In the genomic region with DNA sequence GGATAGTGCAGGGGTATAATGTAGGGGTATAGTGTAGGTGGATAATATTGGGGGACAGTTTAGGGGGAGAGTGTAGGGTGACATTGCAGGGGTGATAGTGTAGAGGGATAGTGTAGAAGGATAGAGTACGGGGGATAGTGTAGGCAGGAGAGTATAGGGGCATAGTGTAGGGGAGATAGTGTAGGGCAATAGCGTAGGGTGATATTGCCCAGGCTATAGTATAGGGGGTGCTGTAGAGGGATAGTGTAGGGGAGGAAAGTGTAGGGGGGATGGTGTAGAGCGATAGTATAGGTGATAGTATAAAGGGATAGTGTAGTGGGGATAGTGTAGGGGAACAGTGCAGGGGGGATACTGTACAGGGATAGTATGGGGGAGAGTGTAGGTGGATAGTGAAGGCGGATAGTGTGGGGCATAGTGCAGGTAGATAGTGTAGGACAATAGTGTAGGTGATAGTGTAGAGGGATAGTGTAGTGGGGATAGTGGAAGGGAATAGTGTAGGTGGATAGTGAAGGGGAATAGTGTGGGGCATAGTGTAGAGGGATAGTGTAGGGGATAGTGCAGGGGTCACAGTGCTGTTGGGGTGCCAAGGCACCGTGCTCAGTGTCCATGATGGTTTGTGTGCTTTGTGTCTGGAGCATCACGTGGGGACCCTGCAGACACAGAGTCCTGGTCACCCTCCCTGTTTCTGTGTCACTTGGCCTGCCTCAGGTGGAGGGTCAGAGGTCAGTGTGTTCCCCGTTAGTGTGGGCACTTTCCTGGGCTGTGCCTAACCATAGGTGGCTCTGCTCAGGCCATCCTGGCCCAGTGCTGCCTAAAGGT, we compare ENCODE assay signal across 9 cellular contexts. TPM values are rescaled to one million over a fixed set of nuclear protein-coding genes. Genes with fewer than 3 reads are reported as not detected.
DNase-seq lines count a peak whose midpoint lies in the region; ATAC-seq lines count a peak whose summit lies in the region.
"Had no signal": no experiment of that assay in that cellular context is flagged by ENCODE, and none has a peak within 500 bp of the region (broad histone marks: within the 10 kb centered on the region; RNA-seq: fewer than 3 reads in every experiment).

No MANE protein-coding gene starts in this region.

- intact Hi-C loops in Right ventricle myocardium inferior (cut with DNase I) (no loop called here), left cardiac atrium (cut with DNase I) (loop anchor here in 1 of 2 donors (10.0 kb wide), 1 partner anchor 307 kb away; no protein-coding TSS in a partner anchor)

- peak; percentile 13 for ATAC-seq in Right ventricle myocardium inferior
- no peak for ATAC-seq in left cardiac atrium
- ATAC-seq in left lobe of liver, result peak; percentile 48

- DNase-seq in Right ventricle myocardium inferior (ENCODE audit: missing footprints), result no peak
- no peak for DNase-seq in left cardiac atrium
- DNase-seq in RPMI8226, result peak; percentile 21
- DNase-seq in left lobe of liver (ENCODE audit: low spot score), result peak; percentile 33
- DNase-seq in NCI-H1930 (lab: John Stamatoyannopoulos, UW), result no peak
- no peak for DNase-seq in NCI-H510A (lab: John Stamatoyannopoulos, UW)
- DNase-seq in central memory CD4-positive, alpha-beta T cell, result no peak
- DNase-seq: anterior cingulate cortex; effector CD8-positive, alpha-beta T cell had no signal

RNA-seq across cellular contexts. Expression of gene ARF1, which starts 10.5 kb away (rescaled TPM):
- 281 TPM for total RNA-seq in Right ventricle myocardium inferior
- 100 to 1,000 TPM; 295 to 397 TPM for total RNA-seq in left cardiac atrium
- total RNA-seq in left lobe of liver, result 172 TPM

RNA-seq across cellular contexts. Expression of gene C1orf35, which starts 31.1 kb away (rescaled TPM):
- 6.0 TPM for total RNA-seq in Right ventricle myocardium inferior
- total RNA-seq in left cardiac atrium, result 1 to 10 TPM; 7.7 to 8.0 TPM
- total RNA-seq in left lobe of liver, result 6.9 TPM

RNA-seq across cellular contexts. Expression of gene MRPL55, which starts 37.1 kb away (rescaled TPM):
- total RNA-seq in Right ventricle myocardium inferior (57.0 TPM), left cardiac atrium (10 to 100 TPM; 43.5 to 48.9 TPM), left lobe of liver (38.0 TPM)

Comparison
In these comparisons a context has a peak if more than half of its experiments do, and no peak if none do; other contexts are left out.
1. ATAC-seq: peak in Right ventricle myocardium inferior (single experiment) and left lobe of liver (single experiment); none in left cardiac atrium (0 of 2).
2. DNase-seq: peak in RPMI8226 (single experiment) and left lobe of liver (single experiment); none in Right ventricle myocardium inferior (single experiment), left cardiac atrium (single experiment), NCI-H1930 (0 of 2), NCI-H510A (single experiment) and central memory CD4-positive, alpha-beta T cell (single experiment).